9 cellular contexts compared by ENCODE assay signal in the genomic region with DNA sequence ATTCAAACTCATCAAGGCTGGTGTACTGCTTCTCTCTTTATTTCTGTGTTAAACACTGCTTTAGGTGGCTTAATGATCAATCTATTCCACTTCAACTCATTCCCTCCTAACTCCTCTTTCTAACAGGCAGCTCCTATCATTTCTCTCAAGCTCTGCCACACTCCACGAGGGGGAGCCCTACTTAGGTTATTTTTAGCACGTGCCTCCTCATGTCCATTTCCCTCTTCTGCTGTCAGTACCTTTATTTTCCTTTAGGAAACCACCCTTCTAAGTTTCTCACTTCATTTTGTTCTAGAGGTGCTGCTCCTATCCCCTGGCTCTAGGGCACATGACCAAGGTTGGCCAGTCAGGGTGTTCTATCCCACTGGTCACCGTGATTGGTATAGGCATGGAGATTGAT. TPM values are rescaled to one million over a fixed set of nuclear protein-coding genes. Genes with fewer than 3 reads are reported as not detected.
DNase-seq lines count a peak whose midpoint lies in the region; ATAC-seq, FAIRE-seq and TF ChIP-seq lines count a peak whose summit lies in the region.
"Had no signal": no experiment of that assay in that cellular context is flagged by ENCODE, and none has a peak within 500 bp of the region (broad histone marks: within the 10 kb centered on the region; RNA-seq: fewer than 3 reads in every experiment).

No MANE protein-coding gene starts in this region.

- H3K4me1 ChIP-seq in small intestine (ENCODE audit: control insufficient read depth in 2 of 2, insufficient read depth in 1 of 2, low read depth in 1 of 2, low read length in 1 of 2): no peaks in the 10 kb centered on the region

- TF ChIP-seq CTCF in choroid plexus epithelial cell (conservative IDR thresholded peaks at IDR 0.05; ENCODE audit: low read depth, low read length): peak; percentile 25

- ATAC-seq in activated CD4-positive, alpha-beta T cell treated with anti-CD3 and anti-CD28 coated beads for 36 hours: no peak
- ATAC-seq in GM18505 (IDR thresholded peaks at IDR 0.05; ENCODE audit: unreplicated experiment): no peak

- H3K4me3 Mint-ChIP-seq in activated CD4-positive, alpha-beta T cell treated with anti-CD3 and anti-CD28 coated beads for 36 hours: no peak overlapping the region

- no peak for TF ChIP-seq POLR2A in GM18505 (IDR thresholded peaks at IDR 0.05; ENCODE audit: borderline replicate concordance, extremely low read depth, insufficient read depth, insufficient read length)

- no peak overlapping the region for H3K27ac Mint-ChIP-seq in activated CD4-positive, alpha-beta T cell treated with anti-CD3 and anti-CD28 coated beads for 36 hours

- H3K36me3 ChIP-seq in small intestine (ENCODE audit: control insufficient read depth in 2 of 2, insufficient read depth in 2 of 2, low read length in 2 of 2): no peaks in the 10 kb centered on the region

- no peaks in the 10 kb centered on the region for H3K9me3 ChIP-seq in small intestine (ENCODE audit: control insufficient read depth, low read depth)

- no peaks in the 10 kb centered on the region for H3K36me3 Mint-ChIP-seq in activated CD4-positive, alpha-beta T cell treated with anti-CD3 and anti-CD28 coated beads for 36 hours (ENCODE audit: low read depth)

- WGBS in small intestine, 3 donors: 30 to 35% (median 33%) methylated on average over 3 of the region's 3 CpGs

- peaks cover 5% of the 10 kb centered on the region for H3K9me3 Mint-ChIP-seq in activated CD4-positive, alpha-beta T cell treated with anti-CD3 and anti-CD28 coated beads for 36 hours (ENCODE audit: low read depth)

- DNase-seq in activated CD4-positive, alpha-beta T cell treated with anti-CD3 and anti-CD28 coated beads for 36 hours: peak; percentile 24
- DNase-seq in activated CD4-positive, alpha-beta T cell treated with anti-CD3 and anti-CD28 coated beads, Interleukin-2, amount 50 U/mL, for 4 hours: no peak
- DNase-seq in NCI-H1694 (lab: John Stamatoyannopoulos, UW): peak; percentile 39
- peak; percentile 25 for DNase-seq in choroid plexus epithelial cell (ENCODE audit: low read depth)
- peak; percentile 32 for DNase-seq in small intestine
- no peak for DNase-seq in substantia nigra (lab: John Stamatoyannopoulos, UW)
- DNase-seq in globus pallidus (ENCODE audit: low spot score): no peak

- no peak for FAIRE-seq in small intestine (lab: Jason Lieb, UNC)
- FAIRE-seq: G401.6 had no signal

- POLR2A ChIA-PET in activated CD4-positive, alpha-beta T cell treated with anti-CD3 and anti-CD28 coated beads for 36 hours (lab: Charles Lee): no interaction called here

- intact Hi-C loops in activated CD4-positive, alpha-beta T cell treated with anti-CD3 and anti-CD28 coated beads for 36 hours (cut with DNase I, micrococcal nuclease): loop anchor here in 1 of 2 experiments (10.0 kb wide), 1 partner anchor 969 kb away; no protein-coding TSS in a partner anchor

- peaks cover 7% of the 10 kb centered on the region for H3K27me3 Mint-ChIP-seq in activated CD4-positive, alpha-beta T cell treated with anti-CD3 and anti-CD28 coated beads for 36 hours

- CTCF ChIA-PET in activated CD4-positive, alpha-beta T cell treated with anti-CD3 and anti-CD28 coated beads for 36 hours (lab: Charles Lee): no interaction called here

- H3K27ac ChIP-seq in small intestine (ENCODE audit: low read depth in 1 of 2, low read length in 1 of 2): no peak overlapping the region
- H3K27ac ChIP-seq in substantia nigra (ENCODE audit: low read depth, low read length, poor library complexity, severe bottlenecking): no peak overlapping the region

- no peaks in the 10 kb centered on the region for H3K4me1 Mint-ChIP-seq in activated CD4-positive, alpha-beta T cell treated with anti-CD3 and anti-CD28 coated beads for 36 hours

- H3K4me3 ChIP-seq in choroid plexus epithelial cell (ENCODE audit: low read depth, low read length) (no peak overlapping the region), small intestine (ENCODE audit: low read depth in 1 of 2, low read length in 2 of 2) (no peak overlapping the region)

- peaks cover 0 to 1% of the 10 kb centered on the region in 2 donors for H3K27me3 ChIP-seq in small intestine (ENCODE audit: control insufficient read depth in 2 of 2, insufficient read depth in 2 of 2, low read length in 2 of 2)

RNA-seq across cellular contexts. Expression of gene BRINP1, which starts 6.7 kb away (rescaled TPM):
- total RNA-seq in activated CD4-positive, alpha-beta T cell treated with anti-CD3 and anti-CD28 coated beads for 36 hours: not detected
- 1 to 10 TPM in 1 of 3 donors, not detected in 2; 2.3 TPM for polyA plus RNA-seq in small intestine

Comparison
In these comparisons a context has a peak if more than half of its experiments do, and no peak if none do; other contexts are left out.
1. DNase-seq: peak in activated CD4-positive, alpha-beta T cell treated with anti-CD3 and anti-CD28 coated beads for 36 hours (single experiment), NCI-H1694 (single experiment), choroid plexus epithelial cell (single experiment) and small intestine (single experiment); none in activated CD4-positive, alpha-beta T cell treated with anti-CD3 and anti-CD28 coated beads, Interleukin-2, amount 50 U/mL, for 4 hours (0 of 2), substantia nigra (0 of 49) and globus pallidus (single experiment).